8 cellular contexts compared by ENCODE assay signal in the genomic region with DNA sequence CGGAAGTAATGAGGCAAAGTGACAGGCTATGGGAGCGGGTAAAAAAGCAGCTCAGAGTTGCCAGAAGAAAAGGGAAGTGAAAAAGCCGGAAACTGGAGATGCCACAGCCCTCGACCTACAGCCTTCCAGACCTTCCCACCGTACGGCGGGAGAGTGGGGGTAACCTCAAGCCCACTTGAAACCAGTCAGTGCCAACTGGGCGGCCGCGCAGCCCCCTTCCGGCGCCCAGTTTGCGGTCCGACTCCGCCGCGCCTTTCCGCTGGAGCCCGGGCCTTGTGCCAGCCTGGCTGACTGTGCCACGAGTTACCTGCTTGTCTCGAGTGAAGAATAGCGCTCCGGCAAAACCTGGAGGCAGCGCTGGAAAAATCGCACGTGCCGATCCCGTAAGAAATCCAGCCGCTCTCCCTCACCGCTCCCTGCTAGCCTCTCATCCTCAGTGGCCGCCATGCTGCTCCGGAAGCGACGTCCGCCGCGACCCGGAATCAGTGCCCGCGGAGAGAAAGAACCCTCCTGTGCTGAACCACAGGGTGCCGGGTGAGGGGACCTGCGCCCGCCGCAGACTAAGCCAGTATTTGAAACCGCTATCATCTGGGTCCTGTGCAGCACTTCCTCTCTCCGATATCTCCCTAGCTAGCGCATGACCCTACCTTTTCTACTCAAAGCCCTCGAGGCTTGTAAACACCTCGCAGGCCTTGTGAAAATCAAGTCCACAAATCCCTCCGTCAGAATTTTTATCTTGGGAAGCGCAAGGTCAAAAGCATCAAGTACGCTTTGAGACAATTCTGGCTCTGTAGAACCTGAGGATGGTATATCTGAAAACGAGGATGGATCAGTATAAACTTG. TPM values are rescaled to one million over a fixed set of nuclear protein-coding genes. Genes with fewer than 3 reads are reported as not detected.
DNase-seq lines count a peak whose midpoint lies in the region; ATAC-seq and TF ChIP-seq lines count a peak whose summit lies in the region.

A gene (minus strand): TSS at position 473 of the 843 bp plus-strand sequence. CDS start 26 bp downstream, at position 447.

- peaks cover 31% of the 10 kb centered on the region for H3K4me1 Mint-ChIP-seq in type B pancreatic cell (ENCODE audit: unreplicated experiment)

- peak within 1 kb of the TSS; percentile 95 for H3K4me3 Mint-ChIP-seq in type B pancreatic cell

- peak; percentile 85 for DNase-seq in GM12865 (ENCODE audit: low read depth)
- peak; percentile 28 for DNase-seq in NCI-H1092 (lab: John Stamatoyannopoulos, UW)
- DNase-seq in T-helper 1 cell, result peak; percentile 33 to 79 (median 49)
- DNase-seq in adrenal gland, result peak; percentile 70 to 86 (median 76)
- peak; percentile 77 to 88 (median 84) for DNase-seq in heart left ventricle
- DNase-seq in posterior cingulate gyrus, result peak; percentile 87 to 99 (median 93)
- peak; percentile 76 for DNase-seq in type B pancreatic cell (ENCODE audit: extremely low spot score, unreplicated experiment)

- peaks cover 8% of the 10 kb centered on the region for H3K36me3 Mint-ChIP-seq in type B pancreatic cell

- ATAC-seq in HG02571 (IDR thresholded peaks at IDR 0.05; ENCODE audit: unreplicated experiment) (peak; percentile 91), heart left ventricle (peak; percentile 96 to 99 (median 98))

- H3K36me3 ChIP-seq in adrenal gland (replicated peaks in 1 of 2) (no peaks in the 10 kb centered on the region), heart left ventricle (peaks cover 0 to 16% (median 11%) of the 10 kb centered on the region in 9 donors)

- peak; percentile 23 to 45 for TF ChIP-seq POLR2A in adrenal gland (IDR thresholded peaks at IDR 0.05)
- TF ChIP-seq POLR2A in heart left ventricle (IDR thresholded peaks at IDR 0.05), result peak in 1 of 2 donors; percentile 51

- no peaks in the 10 kb centered on the region for H3K27me3 Mint-ChIP-seq in type B pancreatic cell

- H3K27me3 ChIP-seq in adrenal gland, result no peaks in the 10 kb centered on the region
- H3K27me3 ChIP-seq in heart left ventricle, result no peaks in the 10 kb centered on the region

- TF ChIP-seq CTCF in GM12865 (IDR thresholded peaks at IDR 0.05; ENCODE audit: insufficient read depth, low read depth, low read length, missing control alignments) (no peak), adrenal gland (IDR thresholded peaks at IDR 0.05) (no peak), heart left ventricle (IDR thresholded peaks at IDR 0.05) (no peak), type B pancreatic cell (conservative IDR thresholded peaks at IDR 0.05) (no peak)

- H3K9me3 Mint-ChIP-seq in type B pancreatic cell, result no peaks in the 10 kb centered on the region

- H3K9me3 ChIP-seq in adrenal gland (replicated peaks in 1 of 3) (no peaks in the 10 kb centered on the region), heart left ventricle (no peaks in the 10 kb centered on the region)

- peaks cover 5 to 20% of the 10 kb centered on the region in 2 donors for H3K4me1 ChIP-seq in adrenal gland (replicated peaks in 1 of 2)
- H3K4me1 ChIP-seq in heart left ventricle, result peaks cover 0 to 51% (median 22%) of the 10 kb centered on the region in 12 donors

- 1 to 8% (median 3%) methylated on average over 22 to 53 of the region's 53 CpGs for WGBS in adrenal gland, 4 donors
- WGBS in heart left ventricle, 4 donors, result 2 to 6% (median 2%) methylated on average over 32 to 53 of the region's 53 CpGs

- intact Hi-C loops in adrenal gland (cut with DNase I) (no loop called here), heart left ventricle (cut with DNase I) (no loop called here), posterior cingulate gyrus (cut with DNase I) (no loop called here)

- H3K27ac Mint-ChIP-seq in type B pancreatic cell, result peak within 1 kb of the TSS; percentile 91

- H3K4me3 ChIP-seq in GM12865 (ENCODE audit: low read depth, low read length), result peak within 1 kb of the TSS; percentile 57
- peak within 1 kb of the TSS; percentile 36 to 71 (median 60) for H3K4me3 ChIP-seq in adrenal gland
- H3K4me3 ChIP-seq in heart left ventricle, result peak within 1 kb of the TSS; percentile 49 to 97 (median 88)

- H3K27ac ChIP-seq in adrenal gland, result peak within 1 kb of the TSS; percentile 52 to 85 (median 76)
- H3K27ac ChIP-seq in heart left ventricle, result peak within 1 kb of the TSS; percentile 35 to 91 (median 82)

RNA-seq across cellular contexts. Expression of the gene that starts here (rescaled TPM):
- total RNA-seq in adrenal gland (10 to 100 TPM in 6 of 8 donors, 1 to 10 TPM in 2; 5.9 to 61.4 (median 36.6) TPM), heart left ventricle (10 to 100 TPM in 7 of 9 donors, 1 to 10 TPM in 2; 4.2 to 36.8 (median 26.6) TPM), type B pancreatic cell (ENCODE audit: low replicate concordance) (43.0 and 50.4 TPM in 2 replicates)
- polyA plus RNA-seq in adrenal gland (10 to 100 TPM in 1 of 3 donors, 1 to 10 TPM in 2; 2.6 to 35.8 (median 4.2) TPM), heart left ventricle (1 to 10 TPM; 2.8 to 5.1 TPM)

Comparison
In these comparisons a context has a peak if more than half of its experiments do, and no peak if none do; other contexts are left out.
1. Peak in every context shown above with its lines: DNase-seq, ATAC-seq, H3K4me3 ChIP-seq and H3K27ac ChIP-seq.
2. DNase-seq: peak in every context shown above with its lines; median percentile 93 in posterior cingulate gyrus; 85 in GM12865; 84 in heart left ventricle; 76 in adrenal gland; 76 in type B pancreatic cell; 49 in T-helper 1 cell; 28 in NCI-H1092.